ENCODE assay signal across 20 cellular contexts in the genomic region with DNA sequence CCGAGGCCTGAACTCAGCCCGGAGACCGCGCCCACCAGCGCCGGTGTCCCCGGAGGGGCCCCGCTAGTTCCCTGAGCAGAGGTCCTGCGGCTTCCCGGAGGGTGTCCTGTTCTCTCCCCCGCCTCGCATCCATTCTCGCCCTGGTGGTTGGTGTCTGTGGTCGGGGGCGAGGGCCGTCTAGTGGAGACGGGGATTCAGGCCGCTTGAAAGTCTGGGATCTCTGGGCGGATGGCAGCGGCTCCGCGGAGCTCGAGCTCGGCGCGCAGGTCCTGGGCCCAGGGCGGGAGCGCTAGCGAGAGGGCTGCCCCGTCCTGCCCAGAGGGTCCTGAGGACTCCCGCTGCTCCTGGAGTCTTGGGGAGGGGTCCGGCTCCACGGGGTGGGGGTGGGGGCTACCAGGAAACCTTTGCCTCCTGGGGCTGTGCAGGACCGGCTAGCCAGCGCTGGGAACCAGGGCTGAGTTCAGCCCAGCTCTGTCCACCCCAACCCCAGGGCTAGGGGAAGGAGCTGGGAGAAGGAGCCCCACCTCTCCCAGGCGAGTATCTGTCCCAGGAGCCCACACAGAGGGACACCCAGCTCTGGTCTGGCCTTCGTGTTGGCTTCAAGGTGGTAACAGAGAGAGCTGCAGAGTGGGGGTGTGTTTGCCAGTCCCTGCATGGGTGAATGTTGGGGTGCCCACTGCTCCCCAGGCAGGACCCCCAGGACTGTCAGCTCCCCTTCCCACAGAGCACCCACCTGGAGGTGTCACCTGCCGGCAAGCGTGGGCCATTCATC. TPM values are rescaled to one million over a fixed set of nuclear protein-coding genes. Genes with fewer than 3 reads are reported as not detected.
DNase-seq lines count a peak whose midpoint lies in the region; ATAC-seq, FAIRE-seq and TF ChIP-seq lines count a peak whose summit lies in the region.
"Had no signal": no experiment of that assay in that cellular context is flagged by ENCODE, and none has a peak within 500 bp of the region (broad histone marks: within the 10 kb centered on the region; RNA-seq: fewer than 3 reads in every experiment).

No MANE protein-coding gene starts in this region.

- H3K27me3 ChIP-seq in K562 (ENCODE audit: control insufficient read depth in 2 of 2, insufficient read depth in 2 of 2, low read length in 2 of 2): no peaks in the 10 kb centered on the region
- H3K27me3 ChIP-seq in suprapubic skin: peaks cover 44% of the 10 kb centered on the region

- no peaks in the 10 kb centered on the region for H3K9me1 ChIP-seq in K562 (ENCODE audit: control insufficient read depth, insufficient read depth, low read length)

- TF ChIP-seq CTCF in K562 (IDR thresholded peaks at IDR 0.05 in 2 of 3, conservative IDR thresholded peaks at IDR 0.05 in 1 of 3; ENCODE audit: insufficient read depth in 2 of 3, low read depth in 1 of 3, low read length in 3 of 3): no peak
- TF ChIP-seq CTCF in suprapubic skin (IDR thresholded peaks at IDR 0.05): no peak

- no peak overlapping the region for H3K27ac ChIP-seq in K562 (ENCODE audit: extremely low read depth, low read depth, low read length)
- no peak overlapping the region for H3K27ac ChIP-seq in suprapubic skin
- H3K27ac ChIP-seq: gastrocnemius medialis had no signal

- 96% methylated on average over 26 of the region's 39 CpGs for WGBS in K562 (ENCODE audit: insufficient coverage, low coverage, missing lambda C conversion rate)
- WGBS in suprapubic skin: 60% methylated on average over 6 of the region's 39 CpGs

- no peaks in the 10 kb centered on the region for H3K9me3 ChIP-seq in K562 (replicated peaks; ENCODE audit: control insufficient read depth, insufficient read depth, low read depth, low read length)
- no peaks in the 10 kb centered on the region for H3K9me3 ChIP-seq in suprapubic skin
- H3K9me3 ChIP-seq: gastrocnemius medialis, transverse colon had no signal

- no peaks in the 10 kb centered on the region for H3K27me3 Mint-ChIP-seq in activated naive CD8-positive, alpha-beta T cell treated with anti-CD3 and anti-CD28 coated beads, Interleukin-2, amount 10 ng/mL, durations not matched to agents 7 days and 5 days
- peaks cover 12% of the 10 kb centered on the region for H3K27me3 Mint-ChIP-seq in activated naive CD8-positive, alpha-beta T cell treated with anti-CD3 and anti-CD28 coated beads, Interleukin-2, amount 50 U/mL, for 24 hours

- H3K4me3 ChIP-seq in K562 (no peak overlapping the region), suprapubic skin (peak overlapping the region; percentile 23)
- H3K4me3 ChIP-seq: gastrocnemius medialis had no signal

- H2AFZ ChIP-seq in K562 (ENCODE audit: low read depth, low read length): no peak overlapping the region

- H3K36me3 ChIP-seq in K562 (ENCODE audit: control insufficient read depth, insufficient read depth, low read length): peaks cover 44% of the 10 kb centered on the region; the same call in 1 of the 3 replicates
- H3K36me3 ChIP-seq in suprapubic skin: no peaks in the 10 kb centered on the region
- H3K36me3 ChIP-seq: gastrocnemius medialis, transverse colon had no signal

- TF ChIP-seq POLR2A in K562 (conservative IDR thresholded peaks at IDR 0.05) (no peak), suprapubic skin (IDR thresholded peaks at IDR 0.05) (no peak)

- H3K36me3 Mint-ChIP-seq in activated naive CD8-positive, alpha-beta T cell treated with anti-CD3 and anti-CD28 coated beads, Interleukin-2, amount 10 ng/mL, durations not matched to agents 7 days and 5 days: no peaks in the 10 kb centered on the region
- H3K36me3 Mint-ChIP-seq in activated naive CD8-positive, alpha-beta T cell treated with anti-CD3 and anti-CD28 coated beads, Interleukin-2, amount 50 U/mL, for 24 hours (ENCODE audit: low read depth): no peaks in the 10 kb centered on the region

- peak; percentile 27 for DNase-seq in activated naive CD8-positive, alpha-beta T cell treated with anti-CD3 and anti-CD28 coated beads, Interleukin-2, amount 10 ng/mL, durations not matched to agents 7 days and 5 days
- no peak for DNase-seq in activated naive CD8-positive, alpha-beta T cell treated with anti-CD3 and anti-CD28 coated beads, Interleukin-2, amount 50 U/mL, for 24 hours
- DNase-seq in K562 (ENCODE audit: extremely low read depth in 1 of 4, low spot score in 3 of 4): no peak
- peak; percentile 77 for DNase-seq in islet precursor cell
- no peak for DNase-seq in suprapubic skin (ENCODE audit: low spot score in 2 of 2)
- no peak for DNase-seq in NCI-H2081 treated with DMSO at 0.1 percent for 48 hours (lab: John Stamatoyannopoulos, UW)
- DNase-seq: 8988T; activated naive CD4-positive, alpha-beta T cell treated with anti-CD3 and anti-CD28 coated beads, Interleukin-2, amount 50 U/mL, for 16 hours; gastrocnemius medialis; Kasumi-1; naive thymus-derived CD8-positive, alpha-beta T cell; NCI-H187; NCI-H774; stimulated activated CD4-positive, alpha-beta T cell treated with anti-CD3 and anti-CD28 coated beads, Interleukin-2, amount 100 ng/mL, for 48 hours; transverse colon had no signal

- intact Hi-C loops in K562 (cut with micrococcal nuclease): no loop called here

- no peaks in the 10 kb centered on the region for H3K9me3 Mint-ChIP-seq in activated naive CD8-positive, alpha-beta T cell treated with anti-CD3 and anti-CD28 coated beads, Interleukin-2, amount 10 ng/mL, durations not matched to agents 7 days and 5 days
- no peaks in the 10 kb centered on the region for H3K9me3 Mint-ChIP-seq in activated naive CD8-positive, alpha-beta T cell treated with anti-CD3 and anti-CD28 coated beads, Interleukin-2, amount 50 U/mL, for 24 hours

- peaks cover 37% of the 10 kb centered on the region for H3K79me2 ChIP-seq in K562 (ENCODE audit: control insufficient read depth, insufficient read depth, low read length)

- BruUV-seq in K562 (replicated peaks; lab: Mats Ljungman, UMichigan): no TSS peak

- in situ Hi-C loops in K562 (cut with MboI): no loop called here

- peaks cover 4% of the 10 kb centered on the region for H3K4me1 Mint-ChIP-seq in activated naive CD8-positive, alpha-beta T cell treated with anti-CD3 and anti-CD28 coated beads, Interleukin-2, amount 10 ng/mL, durations not matched to agents 7 days and 5 days
- H3K4me1 Mint-ChIP-seq in activated naive CD8-positive, alpha-beta T cell treated with anti-CD3 and anti-CD28 coated beads, Interleukin-2, amount 50 U/mL, for 24 hours: peaks cover 9% of the 10 kb centered on the region

- H3K9ac ChIP-seq in K562 (ENCODE audit: insufficient read depth in 1 of 2, low read depth in 2 of 2, low read length in 2 of 2): peak overlapping the region in 1 of 2 experiments; percentile 58; a peak in 2 of 4 replicates

- H3K4me3 Mint-ChIP-seq in activated naive CD8-positive, alpha-beta T cell treated with anti-CD3 and anti-CD28 coated beads, Interleukin-2, amount 10 ng/mL, durations not matched to agents 7 days and 5 days: no peak overlapping the region
- H3K4me3 Mint-ChIP-seq in activated naive CD8-positive, alpha-beta T cell treated with anti-CD3 and anti-CD28 coated beads, Interleukin-2, amount 50 U/mL, for 24 hours: no peak overlapping the region
- H3K4me3 Mint-ChIP-seq: naive thymus-derived CD8-positive, alpha-beta T cell had no signal

- H3K4me1 ChIP-seq in K562 (replicated peaks in 1 of 2; ENCODE audit: control insufficient read depth in 2 of 2, insufficient read depth in 2 of 2, low read length in 2 of 2) (peaks cover 8 to 54% of the 10 kb centered on the region in 2 experiments), suprapubic skin (peaks cover 35% of the 10 kb centered on the region)

- no peaks in the 10 kb centered on the region for H4K20me1 ChIP-seq in K562 (replicated peaks; ENCODE audit: control insufficient read depth, insufficient read depth, low read length)

- FAIRE-seq in K562 (lab: Jason Lieb, UNC): no peak

- no peak for TF ChIP-seq RAD21 in K562 (CRISPR knock-in tag; conservative IDR thresholded peaks at IDR 0.05 in 1 of 2, IDR thresholded peaks at IDR 0.05 in 1 of 2)

- H3K27ac Mint-ChIP-seq in activated naive CD8-positive, alpha-beta T cell treated with anti-CD3 and anti-CD28 coated beads, Interleukin-2, amount 10 ng/mL, durations not matched to agents 7 days and 5 days: no peak overlapping the region
- H3K27ac Mint-ChIP-seq in activated naive CD8-positive, alpha-beta T cell treated with anti-CD3 and anti-CD28 coated beads, Interleukin-2, amount 50 U/mL, for 24 hours: no peak overlapping the region

- no peak overlapping the region for H3K4me2 ChIP-seq in K562 (ENCODE audit: insufficient read depth, low read length)

- no peak for ATAC-seq in activated naive CD8-positive, alpha-beta T cell treated with anti-CD3 and anti-CD28 coated beads, Interleukin-2, amount 10 ng/mL, durations not matched to agents 7 days and 5 days (ENCODE audit: low read depth)
- ATAC-seq in activated naive CD8-positive, alpha-beta T cell treated with anti-CD3 and anti-CD28 coated beads, Interleukin-2, amount 50 U/mL, for 24 hours: no peak
- no peak for ATAC-seq in K562
- ATAC-seq in HG03565 (IDR thresholded peaks at IDR 0.05; ENCODE audit: unreplicated experiment): no peak
- no peak for ATAC-seq in GM18873 (IDR thresholded peaks at IDR 0.05; ENCODE audit: low FRiP score, unreplicated experiment)
- ATAC-seq: gastrocnemius medialis; left lobe of liver; naive thymus-derived CD8-positive, alpha-beta T cell had no signal

- CTCF ChIA-PET in K562 (lab: Yijun Ruan, JAX; ENCODE audit: low intra/inter-chr PET ratio): no interaction called here

- TF ChIP-seq EP300 in K562 (IDR thresholded peaks at IDR 0.05; ENCODE audit: low read length): no peak
- no peak for TF ChIP-seq EP300 in suprapubic skin (IDR thresholded peaks at IDR 0.05)

- POLR2A ChIA-PET in activated naive CD8-positive, alpha-beta T cell treated with anti-CD3 and anti-CD28 coated beads, Interleukin-2, amount 10 ng/mL, durations not matched to agents 7 days and 5 days (lab: Charles Lee): no interaction called here
- POLR2A ChIA-PET in K562 (lab: Yijun Ruan, JAX): interaction anchor here (0.6 to 1.2 kb wide), 4 partner anchors 8 to 480 kb away, joined by 3 to 4 read pairs (median 4); no protein-coding TSS in a partner anchor

RNA-seq across cellular contexts. Expression of a gene that starts 4.0 kb away (rescaled TPM):
- total RNA-seq in activated naive CD8-positive, alpha-beta T cell treated with anti-CD3 and anti-CD28 coated beads, Interleukin-2, amount 10 ng/mL, durations not matched to agents 7 days and 5 days: 1 to 10 TPM; 8.1 to 8.2 TPM
- 16.4 and 68.0 TPM in 2 replicates for total RNA-seq in K562 (2011; cell fraction: chromatin; rRNA removed; ENCODE audit: low replicate concordance)
- 100 and 103 TPM in 2 replicates for total RNA-seq in K562 (2011; cell fraction: nucleolus; rRNA removed)
- 32.4 and 39.2 TPM in 2 replicates for total RNA-seq in K562 (2011; cell fraction: nucleoplasm; rRNA removed)
- total RNA-seq in K562 (2014; rRNA removed): 38.5 and 46.9 TPM in 2 replicates
- 3.4 and 4.6 TPM in 2 replicates for total RNA-seq in K562 (2014; rRNA removed; fragmentation: Illumina TruSeq; extraction: Trizol)
- total RNA-seq in K562 (2015; rRNA removed; fragmentation: Illumina TruSeq; extraction: Trizol): 14.8 and 16.4 TPM in 2 replicates
- total RNA-seq in K562 (2021): 45.8 and 49.2 TPM in 2 replicates
- 8.6 and 13.0 TPM in 2 replicates for polyA plus RNA-seq in K562 (2011; rRNA removed)
- 18.4 and 58.5 TPM in 2 replicates for polyA plus RNA-seq in K562 (2011; cell fraction: cytosol; rRNA removed)
- polyA plus RNA-seq in K562 (2011; cell fraction: nucleus; rRNA removed): 14.8 and 30.5 TPM in 2 replicates
- 20.5 and 29.0 TPM in 2 replicates for polyA plus RNA-seq in K562 (2012)
- polyA plus RNA-seq in K562 (2014; fragmentation: Illumina TruSeq; extraction: Trizol): 8.8 and 14.8 TPM in 2 replicates
- 1 to 10 TPM; 3.9 to 7.0 TPM for polyA plus RNA-seq in K562 (2014; fragmentation: Nextera tagmentation; extraction: Ambion mirVana)
- 23.9 and 27.3 TPM in 2 replicates for polyA plus RNA-seq in K562 (2014; rRNA removed)
- 2.8 and 4.9 TPM in 2 replicates for polyA minus RNA-seq in K562 (2011; rRNA and poly(A)+ RNA removed)
- polyA minus RNA-seq in K562 (2011; cell fraction: cytosol; rRNA and poly(A)+ RNA removed): 27.4 and 32.4 TPM in 2 replicates
- polyA minus RNA-seq in K562 (2011; cell fraction: nucleus; rRNA and poly(A)+ RNA removed): 13.6 and 14.0 TPM in 2 replicates
- 1 to 10 TPM; 3.5 to 9.2 (median 4.4) TPM for total RNA-seq in suprapubic skin

RNA-seq across cellular contexts. Expression of a gene that starts 20.5 kb away (rescaled TPM):
- total RNA-seq in activated naive CD8-positive, alpha-beta T cell treated with anti-CD3 and anti-CD28 coated beads, Interleukin-2, amount 10 ng/mL, durations not matched to agents 7 days and 5 days: 1 to 10 TPM; 1.2 to 1.7 TPM
- total RNA-seq in K562 (2011; cell fraction: chromatin; rRNA removed; ENCODE audit: low replicate concordance): 6.4 and 15.4 TPM in 2 replicates
- total RNA-seq in K562 (2011; cell fraction: nucleolus; rRNA removed): 16.8 and 18.8 TPM in 2 replicates
- 11.7 and 13.1 TPM in 2 replicates for total RNA-seq in K562 (2011; cell fraction: nucleoplasm; rRNA removed)
- total RNA-seq in K562 (2014; rRNA removed) (19.1 and 25.9 TPM in 2 replicates), K562 (2014; rRNA removed; fragmentation: Illumina TruSeq; extraction: Trizol) (1.6 and 2.0 TPM in 2 replicates), K562 (2015; rRNA removed; fragmentation: Illumina TruSeq; extraction: Trizol) (3.3 and 4.0 TPM in 2 replicates), K562 (2021) (24.5 and 29.5 TPM in 2 replicates), suprapubic skin (10 to 100 TPM; 25.3 to 69.0 (median 65.5) TPM)
- polyA plus RNA-seq in K562 (2011; rRNA removed) (5.2 and 7.6 TPM in 2 replicates), K562 (2014; fragmentation: Illumina TruSeq; extraction: Trizol) (6.2 and 7.2 TPM in 2 replicates), K562 (2014; fragmentation: Nextera tagmentation; extraction: Ambion mirVana) (not detected), K562 (2014; rRNA removed) (13.8 and 17.8 TPM in 2 replicates)
- 10.4 and 26.9 TPM in 2 replicates for polyA plus RNA-seq in K562 (2011; cell fraction: cytosol; rRNA removed)
- polyA plus RNA-seq in K562 (2011; cell fraction: nucleus; rRNA removed): 13.1 and 17.8 TPM in 2 replicates
- 6.1 and 8.4 TPM in 2 replicates for polyA plus RNA-seq in K562 (2012)
- 1.3 and 1.8 TPM in 2 replicates for polyA minus RNA-seq in K562 (2011; rRNA and poly(A)+ RNA removed)
- 9.5 and 11.2 TPM in 2 replicates for polyA minus RNA-seq in K562 (2011; cell fraction: cytosol; rRNA and poly(A)+ RNA removed)
- polyA minus RNA-seq in K562 (2011; cell fraction: nucleus; rRNA and poly(A)+ RNA removed): 9.2 and 12.6 TPM in 2 replicates
- polyA plus RNA-seq: naive thymus-derived CD8-positive, alpha-beta T cell had no signal

RNA-seq across cellular contexts. Expression of a gene that starts 26.4 kb away (rescaled TPM):
- total RNA-seq in activated naive CD8-positive, alpha-beta T cell treated with anti-CD3 and anti-CD28 coated beads, Interleukin-2, amount 10 ng/mL, durations not matched to agents 7 days and 5 days: 10 to 100 TPM; 58.7 to 63.1 TPM
- total RNA-seq in K562 (2011; cell fraction: chromatin; rRNA removed; ENCODE audit: low replicate concordance): 20.6 and 61.7 TPM in 2 replicates
- 48.5 and 57.8 TPM in 2 replicates for total RNA-seq in K562 (2011; cell fraction: nucleolus; rRNA removed)
- 24.1 and 26.4 TPM in 2 replicates for total RNA-seq in K562 (2011; cell fraction: nucleoplasm; rRNA removed)
- total RNA-seq in K562 (2014; rRNA removed): 50.0 and 57.8 TPM in 2 replicates
- total RNA-seq in K562 (2014; rRNA removed; fragmentation: Illumina TruSeq; extraction: Trizol): 13.8 and 17.6 TPM in 2 replicates
- 29.7 and 30.5 TPM in 2 replicates for total RNA-seq in K562 (2015; rRNA removed; fragmentation: Illumina TruSeq; extraction: Trizol)
- 81.2 and 84.0 TPM in 2 replicates for total RNA-seq in K562 (2021)
- 38.3 and 49.6 TPM in 2 replicates for polyA plus RNA-seq in K562 (2011; rRNA removed)
- 51.9 and 81.6 TPM in 2 replicates for polyA plus RNA-seq in K562 (2011; cell fraction: cytosol; rRNA removed)
- 55.4 and 66.0 TPM in 2 replicates for polyA plus RNA-seq in K562 (2011; cell fraction: nucleus; rRNA removed)
- 61.8 and 81.8 TPM in 2 replicates for polyA plus RNA-seq in K562 (2012)
- polyA plus RNA-seq in K562 (2014; fragmentation: Illumina TruSeq; extraction: Trizol): 28.4 and 52.9 TPM in 2 replicates
- under 1 TPM; 0.24 to 0.49 TPM for polyA plus RNA-seq in K562 (2014; fragmentation: Nextera tagmentation; extraction: Ambion mirVana)
- 56.2 and 57.1 TPM in 2 replicates for polyA plus RNA-seq in K562 (2014; rRNA removed)
- polyA minus RNA-seq in K562 (2011; rRNA and poly(A)+ RNA removed): 22.0 and 33.8 TPM in 2 replicates
- polyA minus RNA-seq in K562 (2011; cell fraction: cytosol; rRNA and poly(A)+ RNA removed): 41.6 and 47.4 TPM in 2 replicates
- 11.4 and 18.9 TPM in 2 replicates for polyA minus RNA-seq in K562 (2011; cell fraction: nucleus; rRNA and poly(A)+ RNA removed)
- 10 to 100 TPM; 45.0 to 54.2 (median 50.9) TPM for total RNA-seq in suprapubic skin

RNA-seq across cellular contexts. Expression of a gene that starts 30.4 kb away (rescaled TPM):
- total RNA-seq in activated naive CD8-positive, alpha-beta T cell treated with anti-CD3 and anti-CD28 coated beads, Interleukin-2, amount 10 ng/mL, durations not matched to agents 7 days and 5 days: not detected
- not detected in 2 replicates for total RNA-seq in K562 (2011; cell fraction: chromatin; rRNA removed; ENCODE audit: low replicate concordance)
- not detected in 2 replicates for total RNA-seq in K562 (2011; cell fraction: nucleolus; rRNA removed)
- not detected in 2 replicates for total RNA-seq in K562 (2011; cell fraction: nucleoplasm; rRNA removed)
- total RNA-seq in K562 (2014; rRNA removed) (not detected in 2 replicates), K562 (2014; rRNA removed; fragmentation: Illumina TruSeq; extraction: Trizol) (not detected in 2 replicates), K562 (2015; rRNA removed; fragmentation: Illumina TruSeq; extraction: Trizol) (not detected in 2 replicates), K562 (2021) (not detected in 2 replicates), suprapubic skin (1 to 10 TPM in 1 of 4 donors, not detected in 3; 1.2 TPM)
- polyA plus RNA-seq in K562 (2011; rRNA removed) (not detected in 2 replicates), K562 (2014; fragmentation: Illumina TruSeq; extraction: Trizol) (not detected in 2 replicates), K562 (2014; fragmentation: Nextera tagmentation; extraction: Ambion mirVana) (not detected), K562 (2014; rRNA removed) (not detected in 2 replicates)
- not detected in 2 replicates for polyA plus RNA-seq in K562 (2011; cell fraction: cytosol; rRNA removed)
- not detected in 2 replicates for polyA plus RNA-seq in K562 (2011; cell fraction: nucleus; rRNA removed)
- polyA plus RNA-seq in K562 (2012): 1.4 TPM in 2 replicates
- not detected in 2 replicates for polyA minus RNA-seq in K562 (2011; rRNA and poly(A)+ RNA removed)
- not detected in 2 replicates for polyA minus RNA-seq in K562 (2011; cell fraction: cytosol; rRNA and poly(A)+ RNA removed)
- polyA minus RNA-seq in K562 (2011; cell fraction: nucleus; rRNA and poly(A)+ RNA removed): 0.44 TPM in 1 of 2 replicates, not detected in the other
- total RNA-seq: G401; gastrocnemius medialis; left lobe of liver; naive thymus-derived CD8-positive, alpha-beta T cell; RPMI7951; transverse colon had no signal
- polyA plus RNA-seq: naive thymus-derived CD8-positive, alpha-beta T cell had no signal

RNA-seq across cellular contexts. Expression of a gene that starts 40.4 kb away (rescaled TPM):
- total RNA-seq in activated naive CD8-positive, alpha-beta T cell treated with anti-CD3 and anti-CD28 coated beads, Interleukin-2, amount 10 ng/mL, durations not matched to agents 7 days and 5 days: 100 to 1,000 TPM; 241 to 249 TPM
- total RNA-seq in K562 (2011; cell fraction: chromatin; rRNA removed; ENCODE audit: low replicate concordance): 122 and 317 TPM in 2 replicates
- 269 and 300 TPM in 2 replicates for total RNA-seq in K562 (2011; cell fraction: nucleolus; rRNA removed)
- 142 and 195 TPM in 2 replicates for total RNA-seq in K562 (2011; cell fraction: nucleoplasm; rRNA removed)
- total RNA-seq in K562 (2014; rRNA removed) (264 and 325 TPM in 2 replicates), K562 (2014; rRNA removed; fragmentation: Illumina TruSeq; extraction: Trizol) (86.3 and 117 TPM in 2 replicates), K562 (2015; rRNA removed; fragmentation: Illumina TruSeq; extraction: Trizol) (287 and 291 TPM in 2 replicates), K562 (2021) (425 and 437 TPM in 2 replicates), suprapubic skin (100 to 1,000 TPM; 225 to 708 (median 639) TPM)
- polyA plus RNA-seq in K562 (2011; rRNA removed) (268 and 271 TPM in 2 replicates), K562 (2014; fragmentation: Illumina TruSeq; extraction: Trizol) (393 and 490 TPM in 2 replicates), K562 (2014; fragmentation: Nextera tagmentation; extraction: Ambion mirVana) (10 to 100 TPM; 24.1 to 51.3 TPM), K562 (2014; rRNA removed) (426 and 443 TPM in 2 replicates)
- 337 and 660 TPM in 2 replicates for polyA plus RNA-seq in K562 (2011; cell fraction: cytosol; rRNA removed)
- polyA plus RNA-seq in K562 (2011; cell fraction: nucleus; rRNA removed): 333 and 371 TPM in 2 replicates
- polyA plus RNA-seq in K562 (2012): 429 and 432 TPM in 2 replicates
- 130 and 204 TPM in 2 replicates for polyA minus RNA-seq in K562 (2011; rRNA and poly(A)+ RNA removed)
- 222 and 247 TPM in 2 replicates for polyA minus RNA-seq in K562 (2011; cell fraction: cytosol; rRNA and poly(A)+ RNA removed)
- 108 and 161 TPM in 2 replicates for polyA minus RNA-seq in K562 (2011; cell fraction: nucleus; rRNA and poly(A)+ RNA removed)

Comparison
In these comparisons a context has a peak if more than half of its experiments do, and no peak if none do; other contexts are left out.
1. DNase-seq: peak in activated naive CD8-positive, alpha-beta T cell treated with anti-CD3 and anti-CD28 coated beads, Interleukin-2, amount 10 ng/mL, durations not matched to agents 7 days and 5 days (single experiment) and islet precursor cell (single experiment); none in activated naive CD8-positive, alpha-beta T cell treated with anti-CD3 and anti-CD28 coated beads, Interleukin-2, amount 50 U/mL, for 24 hours (single experiment), K562 (0 of 4), suprapubic skin (0 of 2) and NCI-H2081 treated with DMSO at 0.1 percent for 48 hours (single experiment).